ENCODE assay signal across 24 cellular contexts in genomic region chr11:113417428-113417827, GRCh38. TPM values are rescaled to one million over a fixed set of nuclear protein-coding genes. Genes with fewer than 3 reads are reported as not detected.
DNase-seq lines count a peak whose midpoint lies in the region; ATAC-seq and TF ChIP-seq lines count a peak whose summit lies in the region.
"Had no signal": no experiment of that assay in that cellular context is flagged by ENCODE, and none has a peak within 500 bp of the region (broad histone marks: within the 10 kb centered on the region; RNA-seq: fewer than 3 reads in every experiment).

No MANE protein-coding gene starts in this region.

- no peaks in the 10 kb centered on the region for H3K27me3 ChIP-seq in Peyer's patch
- H3K27me3 ChIP-seq: right lobe of liver, uterus had no signal

- H3K4me1 ChIP-seq in Peyer's patch, result no peaks in the 10 kb centered on the region
- H3K4me1 ChIP-seq: right lobe of liver, uterus had no signal

- H3K9me3 ChIP-seq in Peyer's patch, result no peaks in the 10 kb centered on the region
- H3K9me3 ChIP-seq: right lobe of liver, thoracic aorta, uterus had no signal

- H3K36me3 ChIP-seq in Peyer's patch, result no peaks in the 10 kb centered on the region
- H3K36me3 ChIP-seq: right lobe of liver, thoracic aorta, uterus had no signal

- DNase-seq in GM12864 (ENCODE audit: low read depth), result peak; percentile 12
- peak; percentile 80 for DNase-seq in RPMI8226
- DNase-seq in Peyer's patch, result no peak
- no peak for DNase-seq in erythroblast (lab: John Stamatoyannopoulos, UW)
- no peak for DNase-seq in amniotic stem cell (lab: John Stamatoyannopoulos, UW)
- DNase-seq: activated CD4-positive, alpha-beta T cell treated with anti-CD3 and anti-CD28 coated beads, Interleukin-2, amount 50 U/mL, for 4 hours; activated CD4-positive, CD25-positive, alpha-beta regulatory T cell; activated CD8-positive, alpha-beta memory T cell treated with anti-CD3 and anti-CD28 coated beads, Interleukin-2, amount 50 U/mL, for 48 hours; C1 segment of cervical spinal cord; dermis blood vessel endothelial cell; KG1; kidney glomerular epithelial cell; NCI-H146; NCI-H82; right lobe of liver; SHP77; stimulated activated naive CD8-positive, alpha-beta T cell treated with anti-CD3 and anti-CD28 coated beads, Interleukin-15, Interleukin-2, amounts not matched to agents 100 U/mL and 50 U/mL, for 24 hours; uterus had no signal

- ATAC-seq in GM18867 (IDR thresholded peaks at IDR 0.05; ENCODE audit: unreplicated experiment) (peak; percentile 83), HG02885 (IDR thresholded peaks at IDR 0.05; ENCODE audit: poor library complexity, unreplicated experiment) (peak; percentile 82)
- ATAC-seq: HCT116; right lobe of liver; stimulated activated naive CD8-positive, alpha-beta T cell treated with anti-CD3 and anti-CD28 coated beads, Interleukin-15, Interleukin-2, amounts not matched to agents 100 U/mL and 50 U/mL, for 24 hours had no signal

- TF ChIP-seq CTCF in GM12864 (IDR thresholded peaks at IDR 0.05; ENCODE audit: low read depth, low read length, missing control alignments) (no peak), Peyer's patch (IDR thresholded peaks at IDR 0.05) (no peak)

- TF ChIP-seq POLR2A in Peyer's patch (IDR thresholded peaks at IDR 0.05) (no peak), erythroblast (IDR thresholded peaks at IDR 0.05; ENCODE audit: low read length) (no peak)

- no peak overlapping the region for H3K27ac ChIP-seq in Peyer's patch
- H3K27ac ChIP-seq: right lobe of liver, thoracic aorta, uterus had no signal

- H3K4me3 ChIP-seq in GM12864 (ENCODE audit: low read depth, low read length), result no peak overlapping the region
- no peak overlapping the region for H3K4me3 ChIP-seq in Peyer's patch
- H3K4me3 ChIP-seq: right lobe of liver, thoracic aorta, uterus had no signal

RNA-seq across cellular contexts. Expression of gene ANKK1, which starts 29.8 kb away (rescaled TPM):
- total RNA-seq in Peyer's patch, result 1 to 10 TPM in 1 of 4 donors, under 1 TPM in 1, not detected in 2; 0.57 to 3.3 TPM
- total RNA-seq: dermis blood vessel endothelial cell, HT1080, lung microvascular endothelial cell had no signal

RNA-seq across cellular contexts. Expression of gene DRD2, which starts 57.8 kb away (rescaled TPM):
- not detected for total RNA-seq in Peyer's patch
- total RNA-seq: dermis blood vessel endothelial cell, lung microvascular endothelial cell, thoracic aorta, uterus had no signal

Comparison
In these comparisons a context has a peak if more than half of its experiments do, and no peak if none do; other contexts are left out.
1. DNase-seq: peak in GM12864 (single experiment) and RPMI8226 (single experiment); none in Peyer's patch (0 of 3), erythroblast (0 of 2) and amniotic stem cell (single experiment).